In the genomic region with DNA sequence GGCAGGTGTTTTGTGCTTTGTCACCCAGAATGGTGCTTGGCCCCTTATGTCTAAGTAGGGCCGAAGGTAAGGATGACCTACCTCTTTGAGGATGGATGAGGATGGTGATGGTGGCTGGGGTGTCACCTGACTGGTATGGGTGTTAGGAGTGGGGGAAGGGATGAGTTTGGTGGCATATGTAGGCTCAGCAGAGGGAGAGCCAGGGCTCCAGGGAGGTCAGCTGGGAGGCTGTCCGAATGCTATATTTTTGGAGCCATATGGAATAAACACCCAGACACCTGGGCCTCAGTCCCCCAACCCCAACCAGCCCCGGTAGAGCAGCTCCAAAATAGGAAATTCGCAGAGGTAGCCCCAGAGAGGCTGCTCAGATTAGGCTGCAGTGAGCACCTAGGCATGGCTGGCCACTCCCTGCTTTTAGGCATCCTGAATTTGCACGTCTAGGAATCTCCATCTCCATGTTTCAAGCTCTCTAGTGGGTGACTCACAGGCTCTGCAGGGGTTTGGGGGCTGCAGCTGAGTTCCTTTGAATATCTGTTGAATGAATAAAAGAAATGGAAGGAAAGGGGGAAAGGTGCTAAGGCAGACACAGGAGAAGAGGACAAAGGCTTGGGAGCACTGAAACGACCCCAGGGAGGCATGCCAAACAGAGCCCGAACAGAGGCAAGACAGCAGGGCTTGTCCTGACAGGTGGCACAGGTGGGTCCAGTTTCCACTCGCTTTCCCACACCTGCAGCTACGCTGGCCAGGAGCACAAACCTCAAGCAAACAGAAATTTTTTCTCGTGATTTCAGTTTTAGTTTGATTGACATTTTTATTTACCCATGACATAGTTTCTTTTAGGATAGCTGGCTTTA, we compare ENCODE assay signal across 1 cellular context.
TF ChIP-seq lines count a peak whose summit lies in the region.

No MANE protein-coding gene starts in this region.

TF ChIP-seq in WTC11, 78 proteins besides CTCF, POLR2A, EP300 and RAD21:
- TF ChIP-seq, protein P1, sequence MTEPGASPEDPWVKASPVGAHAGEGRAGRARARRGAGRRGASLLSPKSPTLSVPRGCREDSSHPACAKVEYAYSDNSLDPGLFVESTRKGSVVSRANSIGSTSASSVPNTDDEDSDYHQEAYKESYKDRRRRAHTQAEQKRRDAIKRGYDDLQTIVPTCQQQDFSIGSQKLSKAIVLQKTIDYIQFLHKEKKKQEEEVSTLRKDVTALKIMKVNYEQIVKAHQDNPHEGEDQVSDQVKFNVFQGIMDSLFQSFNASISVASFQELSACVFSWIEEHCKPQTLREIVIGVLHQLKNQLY (CRISPR knock-in tag; IDR thresholded peaks at IDR 0.05), result no peak
